14 cellular contexts compared by ENCODE assay signal in the genomic region with DNA sequence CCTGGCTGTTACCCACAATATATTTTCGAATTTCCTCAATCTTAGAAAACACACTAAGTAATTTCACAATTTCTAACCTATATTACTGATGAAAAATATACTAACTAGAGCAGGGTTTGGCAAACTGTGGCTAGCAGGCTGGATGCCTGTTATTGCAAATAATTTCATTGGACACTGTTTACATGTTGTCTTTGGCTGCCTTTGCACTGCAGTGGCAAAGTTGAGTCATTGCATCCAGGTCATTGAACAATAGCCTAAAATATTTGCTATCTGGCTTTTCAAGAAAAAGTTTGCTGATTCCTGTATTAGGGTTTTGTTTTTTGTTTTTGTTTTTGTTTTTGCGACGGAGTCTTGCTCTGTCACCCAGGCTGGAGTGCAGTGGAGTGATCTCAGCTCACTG. TPM values are rescaled to one million over a fixed set of nuclear protein-coding genes. Genes with fewer than 3 reads are reported as not detected.
A peak's percentile ranks its signal among the peaks of the same experiment; 100 is the strongest.
DNase-seq lines count a peak whose midpoint lies in the region; TF ChIP-seq lines count a peak whose summit lies in the region.
"Had no signal": no experiment of that assay in that cellular context is flagged by ENCODE, and none has a peak within 500 bp of the region (broad histone marks: within the 10 kb centered on the region; RNA-seq: fewer than 3 reads in every experiment).

No MANE protein-coding gene starts in this region.

- no peaks in the 10 kb centered on the region for H3K9me3 ChIP-seq in MM.1S (replicated peaks; ENCODE audit: insufficient read depth, low read length)

- H3K36me3 ChIP-seq in MM.1S (replicated peaks; ENCODE audit: insufficient read depth, low read length): peaks cover 13% of the 10 kb centered on the region

- H3K9ac ChIP-seq in MM.1S (ENCODE audit: low read length): no peak overlapping the region

- H3K79me2 ChIP-seq in MM.1S (ENCODE audit: low read length): peaks cover 15% of the 10 kb centered on the region

- H3K9me2 ChIP-seq in MM.1S (replicated peaks; ENCODE audit: insufficient read depth, low read length): no peaks in the 10 kb centered on the region

- no peaks in the 10 kb centered on the region for H4K20me1 ChIP-seq in MM.1S (ENCODE audit: insufficient read depth, low read length)

- no peak overlapping the region for H3K4me2 ChIP-seq in MM.1S (ENCODE audit: low read depth, low read length)

- peaks cover 3% of the 10 kb centered on the region; the same call in 1 of the 2 replicates for H3F3A ChIP-seq in MM.1S (ENCODE audit: insufficient read depth, low read length)

- H2AFZ ChIP-seq in MM.1S (ENCODE audit: low read length): no peak overlapping the region

- no peaks in the 10 kb centered on the region for H3K27me3 ChIP-seq in MM.1S (replicated peaks; ENCODE audit: insufficient read depth, low read length)
- H3K27me3 ChIP-seq: foreskin keratinocyte had no signal

- H3K4me3 ChIP-seq in epithelial cell of proximal tubule (ENCODE audit: low read depth, low read length) (no peak overlapping the region), skeletal muscle cell (ENCODE audit: low read depth, low read length) (no peak overlapping the region), MM.1S (ENCODE audit: low read length) (no peak overlapping the region)

- TF ChIP-seq CTCF in epithelial cell of proximal tubule (conservative IDR thresholded peaks at IDR 0.05; ENCODE audit: low read depth, low read length) (peak; percentile 31), MM.1S (IDR thresholded peaks at IDR 0.05; ENCODE audit: low read length) (no peak)

- DNase-seq in GM04504 (ENCODE audit: low read depth): peak; percentile 10
- peak; percentile 5 for DNase-seq in RPMI7951 (ENCODE audit: low read depth)
- peak; percentile 7 for DNase-seq in epithelial cell of proximal tubule (ENCODE audit: low read depth)
- DNase-seq in skeletal muscle cell (ENCODE audit: low read depth): peak; percentile 26
- DNase-seq in NCI-H1930 (lab: John Stamatoyannopoulos, UW): no peak
- no peak for DNase-seq in MM.1S
- no peak for DNase-seq in mucosa of gallbladder (ENCODE audit: low spot score)
- DNase-seq: activated CD4-positive, alpha-beta T cell treated with anti-CD3 and anti-CD28 coated beads, Interleukin-2, amount 50 U/mL, for 1 hour; Calu3; foreskin keratinocyte; Kasumi-1; naive B cell; NCI-H226; substantia nigra had no signal

- no peak overlapping the region for H3K27ac ChIP-seq in MM.1S (ENCODE audit: low read length)
- H3K27ac ChIP-seq: foreskin keratinocyte had no signal

- H3K4me1 ChIP-seq in MM.1S (ENCODE audit: low read length): no peaks in the 10 kb centered on the region
- H3K4me1 ChIP-seq: foreskin keratinocyte had no signal

RNA-seq across cellular contexts. Expression of a gene that starts 47.2 kb away (rescaled TPM):
- 58.1 and 66.2 TPM in 2 replicates for total RNA-seq in RPMI7951 (2014; rRNA removed; shearing (Covaris generic))
- 36.5 and 40.6 TPM in 2 replicates for total RNA-seq in epithelial cell of proximal tubule
- 1.8 TPM for total RNA-seq in mucosa of gallbladder

RNA-seq across cellular contexts. Expression of a gene that starts 49.6 kb away (rescaled TPM):
- total RNA-seq in RPMI7951 (2014; rRNA removed; shearing (Covaris generic)): 0.60 and 1.2 TPM in 2 replicates
- 2.2 and 4.5 TPM in 2 replicates for total RNA-seq in epithelial cell of proximal tubule
- 69.2 TPM for total RNA-seq in mucosa of gallbladder
- total RNA-seq: foreskin keratinocyte had no signal

Comparison
In these comparisons a context has a peak if more than half of its experiments do, and no peak if none do; other contexts are left out.
1. DNase-seq: peak in GM04504 (single experiment), RPMI7951 (single experiment), epithelial cell of proximal tubule (single experiment) and skeletal muscle cell (single experiment); none in NCI-H1930 (0 of 2), MM.1S (single experiment) and mucosa of gallbladder (single experiment).
2. RNA of a gene that starts 47.2 kb away (total RNA-seq): 58.1 to 66.2 TPM in RPMI7951 and 36.5 to 40.6 TPM in epithelial cell of proximal tubule; 1.8 TPM in mucosa of gallbladder (single experiment); every median in the first group is over 10 times any median in the second.
3. RNA of a gene that starts 49.6 kb away (total RNA-seq): 69.2 TPM in mucosa of gallbladder (single experiment); 2.2 to 4.5 TPM in epithelial cell of proximal tubule and 0.60 to 1.2 TPM in RPMI7951; every median in the first group is over 10 times any median in the second.